In the genomic region with DNA sequence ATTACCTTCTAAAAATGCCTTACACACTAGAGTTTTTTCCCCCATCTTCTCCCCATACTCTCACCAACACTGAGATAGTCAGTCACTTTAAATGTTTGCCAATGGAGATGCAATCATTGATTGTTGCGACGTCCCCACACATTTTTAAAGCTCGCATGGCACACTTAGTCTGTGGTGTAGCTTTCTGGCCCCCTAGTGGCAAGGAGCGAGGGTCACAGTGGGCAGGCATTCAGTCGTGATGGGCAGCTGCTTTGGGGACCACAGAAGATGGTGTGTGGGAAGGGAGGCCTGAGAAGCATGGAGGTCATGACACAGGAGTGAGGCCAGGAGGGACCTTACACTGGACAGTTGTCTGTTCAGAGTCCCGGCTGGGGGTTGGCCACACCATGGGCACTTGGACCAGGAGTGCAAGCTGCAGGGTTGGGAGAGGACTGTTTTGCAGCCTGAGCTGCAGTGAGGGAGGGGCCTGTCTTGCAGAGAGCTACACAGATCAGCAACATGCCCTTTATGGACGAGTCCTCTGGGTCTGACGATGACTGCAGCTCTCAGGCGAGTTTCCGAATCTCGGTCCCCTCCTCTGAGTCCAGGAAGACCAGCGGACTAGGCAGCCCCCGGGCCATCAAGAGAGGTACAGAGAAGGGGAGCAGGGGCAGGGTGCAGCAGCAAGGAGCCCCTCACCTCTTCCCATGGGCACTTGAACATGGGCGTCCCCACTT, we compare ENCODE assay signal across 8 cellular contexts. TPM values are rescaled to one million over a fixed set of nuclear protein-coding genes. Genes with fewer than 3 reads are reported as not detected.
DNase-seq lines count a peak whose midpoint lies in the region; ATAC-seq and TF ChIP-seq lines count a peak whose summit lies in the region.

No MANE protein-coding gene starts in this region.

- TF ChIP-seq CTCF in right lobe of liver (IDR thresholded peaks at IDR 0.05): peak; percentile 75 to 84 (median 76)

- no peaks in the 10 kb centered on the region for H3K36me3 ChIP-seq in right lobe of liver

- no peaks in the 10 kb centered on the region for H3K27me3 ChIP-seq in right lobe of liver

- H3K9me3 ChIP-seq in right lobe of liver: no peaks in the 10 kb centered on the region

- H3K4me1 ChIP-seq in right lobe of liver: peaks cover 0 to 4% (median 0%) of the 10 kb centered on the region in 4 donors

- H3K4me3 ChIP-seq in right lobe of liver: no peak overlapping the region

- intact Hi-C loops in right lobe of liver (cut with DNase I): loop anchor here (5.0 to 10.0 kb wide), 3 partner anchors 93 to 147 kb away; no protein-coding TSS in a partner anchor

- DNase-seq in DMS153 treated with DMSO at 0.1 percent for 48 hours (lab: John Stamatoyannopoulos, UW; ENCODE audit: unreplicated experiment): peak; percentile 29
- DNase-seq in HCEC 1CT: peak; percentile 44
- peak; percentile 37 to 47 for DNase-seq in NCI-H446 (lab: John Stamatoyannopoulos, UW)
- DNase-seq in activated CD4-positive, alpha-beta T cell treated with anti-CD3 and anti-CD28 coated beads for 48 hours: peak; percentile 78
- peak in 2 of 3 donors; percentile 59 to 66 for DNase-seq in right lobe of liver
- DNase-seq in stimulated activated CD4-positive, alpha-beta T cell treated with anti-CD3 and anti-CD28 coated beads, TNF-alpha, amount 100 ng/mL, for 48 hours (ENCODE audit: low read depth in 3 of 3): peak; percentile 47 to 65 (median 58)

- WGBS in right lobe of liver (ENCODE audit: insufficient coverage, low coverage, low lambda C conversion rate, missing lambda C conversion rate): 35% methylated on average over 10 of the region's 14 CpGs

- ATAC-seq in right lobe of liver: peak; percentile 80 to 92 (median 87)
- no peak for ATAC-seq in GM18519 (IDR thresholded peaks at IDR 0.05; ENCODE audit: low FRiP score, unreplicated experiment)

- peak overlapping the region; percentile 44 for H3K27ac ChIP-seq in cingulate gyrus (ENCODE audit: low read depth, low read length)
- no peak overlapping the region for H3K27ac ChIP-seq in right lobe of liver

- no peak for TF ChIP-seq POLR2A in right lobe of liver (IDR thresholded peaks at IDR 0.05)

RNA-seq across cellular contexts. Expression of a gene that starts 28.6 kb away (rescaled TPM):
- 10 to 100 TPM; 12.7 to 16.0 (median 13.8) TPM for total RNA-seq in right lobe of liver

RNA-seq across cellular contexts. Expression of a gene that starts 38.3 kb away (rescaled TPM):
- total RNA-seq in right lobe of liver: 1 to 10 TPM; 1.9 to 4.1 (median 3.0) TPM

RNA-seq across cellular contexts. Expression of a gene that starts 48.3 kb away (rescaled TPM):
- 1 to 10 TPM in 3 of 6 experiments, under 1 TPM in 2, not detected in 1; 0.92 to 3.3 (median 1.7) TPM for total RNA-seq in right lobe of liver
